ENCODE assay signal across 11 cellular contexts in genomic region chr19:2678043-2678671, GRCh38. TPM values are rescaled to one million over a fixed set of nuclear protein-coding genes. Genes with fewer than 3 reads are reported as not detected.
A peak's percentile ranks its signal among the peaks of the same experiment; 100 is the strongest.
DNase-seq lines count a peak whose midpoint lies in the region; ATAC-seq and TF ChIP-seq lines count a peak whose summit lies in the region.
"Had no signal": no experiment of that assay in that cellular context is flagged by ENCODE, and none has a peak within 500 bp of the region (broad histone marks: within the 10 kb centered on the region; RNA-seq: fewer than 3 reads in every experiment).

No MANE protein-coding gene starts in this region.

- WGBS in esophagus squamous epithelium, 2 donors, result 75 to 86% methylated on average over 5 to 6 of the region's 8 CpGs

- H3K36me3 ChIP-seq in esophagus squamous epithelium (no peaks in the 10 kb centered on the region), GM23338 (ENCODE audit: insufficient read depth) (no peaks in the 10 kb centered on the region)
- H3K36me3 ChIP-seq: prostate gland had no signal

- H3K4me1 ChIP-seq in esophagus squamous epithelium (no peaks in the 10 kb centered on the region), GM23338 (ENCODE audit: insufficient read depth) (peaks cover 13% of the 10 kb centered on the region)
- H3K4me1 ChIP-seq: prostate gland had no signal

- H3K9me2 ChIP-seq in GM23338 (ENCODE audit: insufficient read depth), result no peaks in the 10 kb centered on the region

- H3K4me3 ChIP-seq in esophagus squamous epithelium (no peak overlapping the region), GM23338 (no peak overlapping the region)
- H3K4me3 ChIP-seq: prostate gland had no signal

- peaks cover 5% of the 10 kb centered on the region; the same call in 2 of the 3 replicates for H3K36me3 Mint-ChIP-seq in GM23338 (ENCODE audit: low read depth)

- intact Hi-C loops in esophagus squamous epithelium (cut with DNase I), result no loop called here

- no peak overlapping the region for H3K4me3 Mint-ChIP-seq in GM23338
- H3K4me3 Mint-ChIP-seq: activated CD4-positive, alpha-beta T cell treated with anti-CD3 and anti-CD28 coated beads, Interleukin-2, amount 10 ng/mL, durations not matched to agents 24 days and 14 days; CD4-positive, CD25-positive, alpha-beta regulatory T cell had no signal

- no peaks in the 10 kb centered on the region for H3K27me3 ChIP-seq in esophagus squamous epithelium
- H3K27me3 ChIP-seq in GM23338 (ENCODE audit: insufficient read depth), result no peaks in the 10 kb centered on the region

- no peaks in the 10 kb centered on the region for H4K20me1 ChIP-seq in GM23338 (replicated peaks; ENCODE audit: insufficient read depth)

- H3K4me1 Mint-ChIP-seq in GM23338, result peaks cover 17% of the 10 kb centered on the region
- H3K4me1 Mint-ChIP-seq: activated CD4-positive, alpha-beta T cell treated with anti-CD3 and anti-CD28 coated beads, Interleukin-2, amount 10 ng/mL, durations not matched to agents 24 days and 14 days; CD4-positive, CD25-positive, alpha-beta regulatory T cell had no signal

- no peaks in the 10 kb centered on the region for H3K9me3 ChIP-seq in esophagus squamous epithelium
- H3K9me3 ChIP-seq: prostate gland had no signal

- TF ChIP-seq CTCF in esophagus squamous epithelium (IDR thresholded peaks at IDR 0.05) (no peak), GM23338 (conservative IDR thresholded peaks at IDR 0.05; ENCODE audit: low read depth in 2 of 2) (no peak)

- H3K79me2 ChIP-seq in GM23338 (replicated peaks; ENCODE audit: insufficient read depth), result no peaks in the 10 kb centered on the region

- H3K4me2 ChIP-seq in GM23338, result no peak overlapping the region

- H3K27ac ChIP-seq in esophagus squamous epithelium (peak overlapping the region in 3 of 4 donors; percentile 76 to 83 (median 78)), GM23338 (ENCODE audit: low read depth) (no peak overlapping the region)
- H3K27ac ChIP-seq: prostate gland had no signal

- DNase-seq in GDM1 (lab: John Stamatoyannopoulos, UW) (peak; percentile 7), esophagus squamous epithelium (lab: John Stamatoyannopoulos, UW) (no peak), GM23338 (ENCODE audit: low spot score) (no peak), DMS53 treated with DMSO at 0.1 percent for 48 hours (lab: John Stamatoyannopoulos, UW; ENCODE audit: unreplicated experiment) (no peak), AG08396 (ENCODE audit: low spot score) (no peak)
- DNase-seq in effector CD8-positive, alpha-beta T cell (lab: John Stamatoyannopoulos, UW), result no peak
- DNase-seq: activated CD4-positive, alpha-beta T cell treated with anti-CD3 and anti-CD28 coated beads, Interleukin-2, amount 10 ng/mL, durations not matched to agents 24 days and 14 days; CD4-positive, CD25-positive, alpha-beta regulatory T cell had no signal

- ATAC-seq in GM19397 (IDR thresholded peaks at IDR 0.05; ENCODE audit: unreplicated experiment) (peak; percentile 42), HG03565 (IDR thresholded peaks at IDR 0.05; ENCODE audit: unreplicated experiment) (peak; percentile 50), GM23338 (no peak)

- peaks cover 7% of the 10 kb centered on the region for H3F3A ChIP-seq in GM23338 (replicated peaks; ENCODE audit: low read depth)

- no peak overlapping the region for H2AFZ ChIP-seq in GM23338

- peaks cover 17% of the 10 kb centered on the region for H3K27me3 Mint-ChIP-seq in GM23338 (ENCODE audit: insufficient read depth, low read depth, poor library complexity)
- H3K27me3 Mint-ChIP-seq: activated CD4-positive, alpha-beta T cell treated with anti-CD3 and anti-CD28 coated beads, Interleukin-2, amount 10 ng/mL, durations not matched to agents 24 days and 14 days; CD4-positive, CD25-positive, alpha-beta regulatory T cell had no signal

- peaks cover 3% of the 10 kb centered on the region; the same call in 2 of the 3 replicates for H3K9me3 Mint-ChIP-seq in GM23338

- no peak overlapping the region for H3K27ac Mint-ChIP-seq in GM23338
- H3K27ac Mint-ChIP-seq: activated CD4-positive, alpha-beta T cell treated with anti-CD3 and anti-CD28 coated beads, Interleukin-2, amount 10 ng/mL, durations not matched to agents 24 days and 14 days had no signal

- TF ChIP-seq POLR2A in esophagus squamous epithelium (IDR thresholded peaks at IDR 0.05), result no peak

TF ChIP-seq in GM23338, 12 proteins besides CTCF, POLR2A, EP300 and RAD21 (continues in another document):
- no peak for TF ChIP-seq JUNB (IDR thresholded peaks at IDR 0.05; ENCODE audit: unreplicated experiment)
- TF ChIP-seq ETS1 (IDR thresholded peaks at IDR 0.05), result no peak
- TF ChIP-seq EZH2phosphoT487 (IDR thresholded peaks at IDR 0.05; ENCODE audit: unreplicated experiment), result no peak
- TF ChIP-seq ZNF331 (CRISPR knock-in tag; IDR thresholded peaks at IDR 0.05; ENCODE audit: low read depth), result no peak
- no peak for TF ChIP-seq POLR2AphosphoS5 (IDR thresholded peaks at IDR 0.05; ENCODE audit: low read depth)
- no peak for TF ChIP-seq EZH2 (IDR thresholded peaks at IDR 0.05; ENCODE audit: low read depth, unreplicated experiment)
- TF ChIP-seq REST (IDR thresholded peaks at IDR 0.05; ENCODE audit: unreplicated experiment), result no peak

RNA-seq across cellular contexts. Expression of gene GNG7, which starts 24.3 kb away (rescaled TPM):
- total RNA-seq in esophagus squamous epithelium, result 1 to 10 TPM in 3 of 4 donors, under 1 TPM in 1; 0.57 to 3.8 (median 1.6) TPM
- 5.4 and 8.3 TPM in 2 replicates for total RNA-seq in GM23338 (2014; rRNA removed; shearing (Covaris generic))
- 5.1 and 5.8 TPM in 2 replicates for polyA plus RNA-seq in GM23338 (2016; fragmentation: Nextera tagmentation; extraction: Ambion mirVana)

RNA-seq across cellular contexts. Expression of gene DIRAS1, which starts 43.0 kb away (rescaled TPM):
- total RNA-seq in esophagus squamous epithelium, result 1 to 10 TPM in 2 of 4 donors, under 1 TPM in 2; 0.61 to 2.2 (median 1.4) TPM
- 17.1 and 18.6 TPM in 2 replicates for total RNA-seq in GM23338 (2014; rRNA removed; shearing (Covaris generic))
- polyA plus RNA-seq in GM23338 (2016; fragmentation: Nextera tagmentation; extraction: Ambion mirVana), result 2.8 and 3.8 TPM in 2 replicates
- total RNA-seq: CD4-positive, CD25-positive, alpha-beta regulatory T cell had no signal
- polyA plus RNA-seq: CD4-positive, CD25-positive, alpha-beta regulatory T cell had no signal
